4 cellular contexts compared by ENCODE assay signal in genomic region chr17:18708215-18708614, GRCh38. TPM values are rescaled to one million over a fixed set of nuclear protein-coding genes. Genes with fewer than 3 reads are reported as not detected.
"Had no signal": no experiment of that assay in that cellular context is flagged by ENCODE, and none has a peak within 500 bp of the region (broad histone marks: within the 10 kb centered on the region; RNA-seq: fewer than 3 reads in every experiment).

No MANE protein-coding gene starts in this region.

RNA-seq across cellular contexts. Expression of gene FBXW10, which starts 35.6 kb away (rescaled TPM):
- total RNA-seq: kidney; naive thymus-derived CD8-positive, alpha-beta T cell; osteocyte; urinary bladder had no signal
- polyA plus RNA-seq: naive thymus-derived CD8-positive, alpha-beta T cell had no signal
